Comparison of ENCODE assay signal across 19 cellular contexts in the genomic region with DNA sequence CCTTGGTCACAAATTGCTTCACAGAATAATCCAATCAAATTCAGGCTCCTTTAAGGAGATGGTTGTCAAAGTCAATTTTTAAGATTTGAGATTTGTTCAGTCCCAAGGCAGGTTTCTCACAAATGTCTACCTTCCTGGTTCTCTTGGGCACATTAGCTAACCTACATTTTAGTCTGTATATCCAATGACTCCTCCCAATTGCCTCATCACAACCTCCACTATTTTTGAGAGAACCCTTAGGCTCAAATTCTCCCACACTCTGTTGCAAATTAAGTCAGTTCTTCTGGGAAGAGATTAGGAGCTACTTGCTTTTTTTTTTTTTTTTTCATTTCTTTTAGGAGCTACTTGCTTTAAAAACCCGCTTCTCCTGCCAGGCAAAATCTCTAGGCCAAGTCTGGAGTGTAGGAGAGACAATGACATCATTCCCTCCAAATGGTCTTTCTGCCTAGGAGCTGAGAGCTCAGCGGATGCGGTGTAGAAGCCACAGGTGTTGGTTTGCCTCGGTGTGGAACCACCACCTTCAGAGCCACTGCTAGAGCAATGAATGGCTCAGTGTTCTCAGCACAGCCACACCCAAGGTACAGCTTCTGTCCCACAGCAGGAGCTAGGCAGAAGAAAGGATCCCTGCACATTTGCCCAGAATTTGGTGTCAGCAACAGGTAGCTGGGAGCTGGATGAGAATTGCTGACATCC. TPM values are rescaled to one million over a fixed set of nuclear protein-coding genes. Genes with fewer than 3 reads are reported as not detected.
DNase-seq lines count a peak whose midpoint lies in the region; ATAC-seq and TF ChIP-seq lines count a peak whose summit lies in the region.
"Had no signal": no experiment of that assay in that cellular context is flagged by ENCODE, and none has a peak within 500 bp of the region (broad histone marks: within the 10 kb centered on the region; RNA-seq: fewer than 3 reads in every experiment).

No MANE protein-coding gene starts in this region.

- no peaks in the 10 kb centered on the region for H3K79me2 ChIP-seq in GM23338 (replicated peaks; ENCODE audit: insufficient read depth)

- H3K36me3 ChIP-seq in GM23338 (ENCODE audit: insufficient read depth): no peaks in the 10 kb centered on the region
- no peaks in the 10 kb centered on the region for H3K36me3 ChIP-seq in BE2C
- H3K36me3 ChIP-seq: left lung, SJCRH30, WERI-Rb-1 had no signal

- peak; percentile 5 for DNase-seq in Ammon's horn (ENCODE audit: low spot score)
- DNase-seq in GM23338 (ENCODE audit: low spot score): no peak
- DNase-seq in SW480 (ENCODE audit: low spot score): peak; percentile 95
- DNase-seq in iPS-NIHi7 (ENCODE audit: extremely low spot score): peak; percentile 12
- no peak for DNase-seq in BE2C
- no peak for DNase-seq in NCI-H1694 treated with DMSO at 0.1 percent for 48 hours (lab: John Stamatoyannopoulos, UW)
- no peak for DNase-seq in head of caudate nucleus
- DNase-seq: activated naive CD8-positive, alpha-beta T cell treated with anti-CD3 and anti-CD28 coated beads for 36 hours; CD8-positive, alpha-beta memory T cell; DMS79; effector CD4-positive, alpha-beta T cell; left lung; midbrain; NCI-H1105 treated with DMSO at 0.1 percent for 48 hours; nephron progenitor cell; SJCRH30; stimulated activated CD4-positive, alpha-beta T cell treated with anti-CD3 and anti-CD28 coated beads, Interleukin-4, amount 100 ng/mL, for 4 hours; WERI-Rb-1 had no signal

- TF ChIP-seq CTCF in GM23338 (conservative IDR thresholded peaks at IDR 0.05; ENCODE audit: low read depth in 2 of 2) (no peak), BE2C (IDR thresholded peaks at IDR 0.05; ENCODE audit: low read depth, low read length) (no peak)

- H4K20me1 ChIP-seq in GM23338 (replicated peaks; ENCODE audit: insufficient read depth): no peaks in the 10 kb centered on the region

- intact Hi-C loops in head of caudate nucleus (cut with DNase I): no loop called here

- H3F3A ChIP-seq in GM23338 (replicated peaks; ENCODE audit: low read depth): no peaks in the 10 kb centered on the region

- H3K4me3 Mint-ChIP-seq in GM23338: no peak overlapping the region
- H3K4me3 Mint-ChIP-seq: activated naive CD8-positive, alpha-beta T cell treated with anti-CD3 and anti-CD28 coated beads for 36 hours; nephron progenitor cell had no signal

- H3K4me3 ChIP-seq in GM23338: no peak overlapping the region
- no peak overlapping the region for H3K4me3 ChIP-seq in BE2C (ENCODE audit: low read depth, low read length)
- H3K4me3 ChIP-seq: left lung, SJCRH30 had no signal

- H3K27ac Mint-ChIP-seq in GM23338: no peak overlapping the region
- H3K27ac Mint-ChIP-seq: activated naive CD8-positive, alpha-beta T cell treated with anti-CD3 and anti-CD28 coated beads for 36 hours; nephron progenitor cell had no signal

- H3K36me3 Mint-ChIP-seq in GM23338 (ENCODE audit: low read depth): no peaks in the 10 kb centered on the region
- H3K36me3 Mint-ChIP-seq: activated naive CD8-positive, alpha-beta T cell treated with anti-CD3 and anti-CD28 coated beads for 36 hours; CD8-positive, alpha-beta memory T cell had no signal

- H3K4me1 Mint-ChIP-seq in GM23338: no peaks in the 10 kb centered on the region
- H3K4me1 Mint-ChIP-seq: activated naive CD8-positive, alpha-beta T cell treated with anti-CD3 and anti-CD28 coated beads for 36 hours; nephron progenitor cell had no signal

- peaks cover 6% of the 10 kb centered on the region for H3K27me3 Mint-ChIP-seq in GM23338 (ENCODE audit: insufficient read depth, low read depth, poor library complexity)

- no peaks in the 10 kb centered on the region for H3K9me3 Mint-ChIP-seq in GM23338
- H3K9me3 Mint-ChIP-seq: activated naive CD8-positive, alpha-beta T cell treated with anti-CD3 and anti-CD28 coated beads for 36 hours had no signal

- no peak overlapping the region for H3K27ac ChIP-seq in GM23338 (ENCODE audit: low read depth)
- H3K27ac ChIP-seq: left lung, SJCRH30, WERI-Rb-1 had no signal

- peak overlapping the region; percentile 89; the same call in 1 of the 2 replicates for H2AFZ ChIP-seq in GM23338

- H3K9me3 ChIP-seq in BE2C: no peaks in the 10 kb centered on the region
- H3K9me3 ChIP-seq: left lung, SJCRH30 had no signal

- no peaks in the 10 kb centered on the region for H3K9me2 ChIP-seq in GM23338 (ENCODE audit: insufficient read depth)

- H3K27me3 ChIP-seq in GM23338 (ENCODE audit: insufficient read depth): no peaks in the 10 kb centered on the region
- no peaks in the 10 kb centered on the region for H3K27me3 ChIP-seq in BE2C
- H3K27me3 ChIP-seq: left lung, SJCRH30 had no signal

- ATAC-seq in GM23338 (peak; percentile 27; the same call in 1 of the 3 replicates), GM21447 (IDR thresholded peaks at IDR 0.05; ENCODE audit: unreplicated experiment) (no peak)
- ATAC-seq: left lung had no signal

- no peaks in the 10 kb centered on the region for H3K4me1 ChIP-seq in GM23338 (ENCODE audit: insufficient read depth)
- H3K4me1 ChIP-seq in BE2C: no peaks in the 10 kb centered on the region
- H3K4me1 ChIP-seq: left lung, SJCRH30 had no signal

- no peak overlapping the region for H3K4me2 ChIP-seq in GM23338

TF ChIP-seq in GM23338, 12 proteins besides CTCF, POLR2A, EP300 and RAD21:
- TF ChIP-seq JUNB (IDR thresholded peaks at IDR 0.05; ENCODE audit: unreplicated experiment) (no peak), STAT1 (IDR thresholded peaks at IDR 0.05; ENCODE audit: unreplicated experiment) (no peak), CREB1 (CRISPR knock-in tag; IDR thresholded peaks at IDR 0.05; ENCODE audit: low read depth) (no peak), EZH2 (IDR thresholded peaks at IDR 0.05; ENCODE audit: low read depth, unreplicated experiment) (no peak), ZNF114 (CRISPR knock-in tag; IDR thresholded peaks at IDR 0.05) (no peak), NANOG (IDR thresholded peaks at IDR 0.05; ENCODE audit: borderline replicate concordance) (no peak), POLR2AphosphoS5 (IDR thresholded peaks at IDR 0.05; ENCODE audit: low read depth) (no peak)
- TF ChIP-seq, protein P1, sequence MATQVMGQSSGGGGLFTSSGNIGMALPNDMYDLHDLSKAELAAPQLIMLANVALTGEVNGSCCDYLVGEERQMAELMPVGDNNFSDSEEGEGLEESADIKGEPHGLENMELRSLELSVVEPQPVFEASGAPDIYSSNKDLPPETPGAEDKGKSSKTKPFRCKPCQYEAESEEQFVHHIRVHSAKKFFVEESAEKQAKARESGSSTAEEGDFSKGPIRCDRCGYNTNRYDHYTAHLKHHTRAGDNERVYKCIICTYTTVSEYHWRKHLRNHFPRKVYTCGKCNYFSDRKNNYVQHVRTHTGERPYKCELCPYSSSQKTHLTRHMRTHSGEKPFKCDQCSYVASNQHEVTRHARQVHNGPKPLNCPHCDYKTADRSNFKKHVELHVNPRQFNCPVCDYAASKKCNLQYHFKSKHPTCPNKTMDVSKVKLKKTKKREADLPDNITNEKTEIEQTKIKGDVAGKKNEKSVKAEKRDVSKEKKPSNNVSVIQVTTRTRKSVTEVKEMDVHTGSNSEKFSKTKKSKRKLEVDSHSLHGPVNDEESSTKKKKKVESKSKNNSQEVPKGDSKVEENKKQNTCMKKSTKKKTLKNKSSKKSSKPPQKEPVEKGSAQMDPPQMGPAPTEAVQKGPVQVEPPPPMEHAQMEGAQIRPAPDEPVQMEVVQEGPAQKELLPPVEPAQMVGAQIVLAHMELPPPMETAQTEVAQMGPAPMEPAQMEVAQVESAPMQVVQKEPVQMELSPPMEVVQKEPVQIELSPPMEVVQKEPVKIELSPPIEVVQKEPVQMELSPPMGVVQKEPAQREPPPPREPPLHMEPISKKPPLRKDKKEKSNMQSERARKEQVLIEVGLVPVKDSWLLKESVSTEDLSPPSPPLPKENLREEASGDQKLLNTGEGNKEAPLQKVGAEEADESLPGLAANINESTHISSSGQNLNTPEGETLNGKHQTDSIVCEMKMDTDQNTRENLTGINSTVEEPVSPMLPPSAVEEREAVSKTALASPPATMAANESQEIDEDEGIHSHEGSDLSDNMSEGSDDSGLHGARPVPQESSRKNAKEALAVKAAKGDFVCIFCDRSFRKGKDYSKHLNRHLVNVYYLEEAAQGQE (IDR thresholded peaks at IDR 0.05; ENCODE audit: unreplicated experiment): no peak

RNA-seq across cellular contexts. Expression of a gene that starts 10.0 kb away (rescaled TPM):
- total RNA-seq in GM23338 (2014; rRNA removed; shearing (Covaris generic)): 23.1 and 24.9 TPM in 2 replicates
- 6.5 and 7.6 TPM in 2 replicates for polyA plus RNA-seq in GM23338 (2016; fragmentation: Nextera tagmentation; extraction: Ambion mirVana)
- polyA plus RNA-seq in BE2C (2012; ENCODE audit: insufficient read depth, insufficient read length, low read depth): 30.4 TPM

Comparison
In these comparisons a context has a peak if more than half of its experiments do, and no peak if none do; other contexts are left out.
1. DNase-seq: peak in Ammon's horn (single experiment), SW480 (single experiment) and iPS-NIHi7 (single experiment); none in GM23338 (single experiment), BE2C (single experiment), NCI-H1694 treated with DMSO at 0.1 percent for 48 hours (single experiment) and head of caudate nucleus (0 of 42).